ENCODE assay signal across 8 cellular contexts in the genomic region with DNA sequence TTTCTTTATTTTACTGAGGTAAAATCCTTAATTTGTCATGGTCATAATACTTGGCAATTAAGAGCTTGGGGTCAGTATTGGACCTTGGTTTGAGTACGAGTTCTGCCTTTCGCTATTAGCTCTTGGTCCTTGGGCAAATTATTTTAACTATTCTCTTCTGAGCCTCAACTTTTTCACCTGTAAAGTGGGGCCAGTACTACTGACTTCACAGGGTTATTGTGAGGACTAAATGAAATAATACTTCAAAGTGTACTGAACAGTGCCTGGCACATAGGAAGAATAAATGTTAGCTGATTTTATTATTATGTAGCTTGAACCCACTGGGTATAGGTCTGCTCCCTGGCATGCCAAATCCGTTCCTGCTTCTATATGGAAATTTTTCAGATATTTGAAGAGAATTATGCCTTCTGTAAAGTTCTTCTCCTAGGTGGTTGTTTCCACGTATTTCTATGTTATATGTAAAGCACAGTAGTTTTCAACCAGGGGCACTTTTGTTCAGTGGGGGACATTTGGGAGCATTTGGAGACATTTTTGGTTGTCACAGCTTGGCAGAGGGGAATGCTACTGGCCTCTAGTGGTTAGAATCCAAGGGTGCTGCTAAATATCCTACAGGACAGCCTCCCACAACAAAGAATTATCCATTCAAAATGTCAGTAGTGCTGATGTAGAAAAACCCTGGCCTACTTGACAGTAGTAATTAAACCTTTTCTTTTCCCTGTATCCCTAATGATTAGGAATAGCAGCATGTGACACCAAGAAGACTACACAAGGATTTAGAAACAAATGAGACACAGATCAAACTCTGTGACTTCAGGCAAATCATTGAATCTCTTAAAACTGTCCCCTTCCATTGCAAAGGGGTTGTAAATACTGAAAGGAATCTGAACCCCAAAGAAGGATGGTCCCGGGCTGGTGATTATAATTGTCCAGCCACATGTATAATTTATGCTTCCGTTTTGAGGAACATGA. TPM values are rescaled to one million over a fixed set of nuclear protein-coding genes. Genes with fewer than 3 reads are reported as not detected.
DNase-seq lines count a peak whose midpoint lies in the region; ATAC-seq and TF ChIP-seq lines count a peak whose summit lies in the region.

No MANE protein-coding gene starts in this region.

- no peaks in the 10 kb centered on the region for H3K27me3 Mint-ChIP-seq in naive thymus-derived CD8-positive, alpha-beta T cell

- peak overlapping the region in 1 of 2 donors; percentile 67 for H3K27ac ChIP-seq in left lung

- intact Hi-C loops in left lung (cut with DNase I), result no loop called here

- peaks cover 0 to 8% (median 0%) of the 10 kb centered on the region in 3 donors for H3K36me3 Mint-ChIP-seq in naive thymus-derived CD8-positive, alpha-beta T cell

- peak overlapping the region in 1 of 10 donors; percentile 21 for H3K4me3 Mint-ChIP-seq in naive thymus-derived CD8-positive, alpha-beta T cell

- H3K27ac Mint-ChIP-seq in naive thymus-derived CD8-positive, alpha-beta T cell, result peak overlapping the region in 5 of 10 donors; percentile 22 to 70 (median 48)

- POLR2A ChIA-PET in naive thymus-derived CD8-positive, alpha-beta T cell (lab: Charles Lee), result no interaction called here

- H3K4me3 ChIP-seq in left lung, result no peak overlapping the region

- H3K4me1 Mint-ChIP-seq in naive thymus-derived CD8-positive, alpha-beta T cell, result peaks cover 26 to 62% (median 59%) of the 10 kb centered on the region in 4 donors

- ATAC-seq in left lung (no peak), GM19351 (IDR thresholded peaks at IDR 0.05; ENCODE audit: unreplicated experiment) (no peak), HG03460 (IDR thresholded peaks at IDR 0.05; ENCODE audit: unreplicated experiment) (no peak)
- ATAC-seq in naive thymus-derived CD8-positive, alpha-beta T cell, result no peak

- no peaks in the 10 kb centered on the region for H3K9me3 ChIP-seq in left lung

- peak; percentile 9 for DNase-seq in stimulated activated CD4-positive, alpha-beta T cell treated with anti-CD3 and anti-CD28 coated beads, Interleukin-15, amount 100 ng/mL, for 24 hours
- no peak for DNase-seq in stimulated activated CD4-positive, alpha-beta T cell treated with anti-CD3 and anti-CD28 coated beads, Interleukin-12 subunit alpha, Interleukin-12 subunit beta, amount 100 ng/mL, for 4 hours
- DNase-seq in NCI-H1048 (lab: John Stamatoyannopoulos, UW) (peak; percentile 20), astrocyte of the hippocampus (ENCODE audit: low read depth, low spot score) (peak; percentile 59), left lung (no peak)
- DNase-seq in naive thymus-derived CD8-positive, alpha-beta T cell, result no peak

- no peaks in the 10 kb centered on the region for H3K9me3 Mint-ChIP-seq in naive thymus-derived CD8-positive, alpha-beta T cell

- peak; percentile 57 to 64 for TF ChIP-seq CTCF in left lung (IDR thresholded peaks at IDR 0.05)

- H3K4me1 ChIP-seq in left lung, result peaks cover 12 to 58% of the 10 kb centered on the region in 2 donors

- H3K27me3 ChIP-seq in left lung, result no peaks in the 10 kb centered on the region

- H3K36me3 ChIP-seq in left lung, result no peaks in the 10 kb centered on the region

RNA-seq across cellular contexts. Expression of a gene that starts 4.5 kb away (rescaled TPM):
- total RNA-seq in left lung, result 10 to 100 TPM; 11.2 to 22.6 TPM
- 10 to 100 TPM; 26.1 to 28.3 TPM for total RNA-seq in naive thymus-derived CD8-positive, alpha-beta T cell
- 10 to 100 TPM; 18.7 to 22.2 (median 20.2) TPM for polyA plus RNA-seq in naive thymus-derived CD8-positive, alpha-beta T cell

RNA-seq across cellular contexts. Expression of a gene that starts 56.3 kb away (rescaled TPM):
- total RNA-seq in left lung, result 10 to 100 TPM; 44.8 to 52.4 TPM
- total RNA-seq in naive thymus-derived CD8-positive, alpha-beta T cell, result 10 to 100 TPM; 29.0 to 37.4 TPM
- polyA plus RNA-seq in naive thymus-derived CD8-positive, alpha-beta T cell, result 10 to 100 TPM; 41.6 to 58.8 (median 46.1) TPM

Comparison
In these comparisons a context has a peak if more than half of its experiments do, and no peak if none do; other contexts are left out.
1. DNase-seq: peak in stimulated activated CD4-positive, alpha-beta T cell treated with anti-CD3 and anti-CD28 coated beads, Interleukin-15, amount 100 ng/mL, for 24 hours (single experiment), NCI-H1048 (single experiment) and astrocyte of the hippocampus (single experiment); none in stimulated activated CD4-positive, alpha-beta T cell treated with anti-CD3 and anti-CD28 coated beads, Interleukin-12 subunit alpha, Interleukin-12 subunit beta, amount 100 ng/mL, for 4 hours (single experiment), left lung (0 of 2) and naive thymus-derived CD8-positive, alpha-beta T cell (0 of 10).